In genomic region chr3:36945326-36945980, GRCh38 we compare ENCODE assay signal across 9 cellular contexts. TPM values are rescaled to one million over a fixed set of nuclear protein-coding genes. Genes with fewer than 3 reads are reported as not detected.
A peak's percentile ranks its signal among the peaks of the same experiment; 100 is the strongest.
DNase-seq lines count a peak whose midpoint lies in the region; ATAC-seq and TF ChIP-seq lines count a peak whose summit lies in the region.
"Had no signal": no experiment of that assay in that cellular context is flagged by ENCODE, and none has a peak within 500 bp of the region (broad histone marks: within the 10 kb centered on the region; RNA-seq: fewer than 3 reads in every experiment).

No MANE protein-coding gene starts in this region.

- H3K36me3 Mint-ChIP-seq in MCF 10A (ENCODE audit: insufficient read depth, unreplicated experiment): no peaks in the 10 kb centered on the region

- intact Hi-C loops in breast epithelium (cut with DNase I; ENCODE audit: low total_unique reads): no loop called here
- intact Hi-C loops in MCF 10A (cut with micrococcal nuclease): no loop called here
- intact Hi-C loops in upper lobe of right lung (cut with DNase I): no loop called here
- intact Hi-C loops in posterior vena cava (cut with DNase I): no loop called here

- peak overlapping the region; percentile 50 to 82 for H3K27ac ChIP-seq in breast epithelium
- H3K27ac ChIP-seq in coronary artery: peak overlapping the region in 1 of 2 donors; percentile 82
- no peak overlapping the region for H3K27ac ChIP-seq in upper lobe of right lung

- POLR2A ChIA-PET in MCF 10A (lab: Yijun Ruan, JAX): no interaction called here

- H3K4me3 ChIP-seq in breast epithelium: peak overlapping the region; percentile 73 to 91 (median 85)
- H3K4me3 ChIP-seq in coronary artery: peak overlapping the region; percentile 89
- H3K4me3 ChIP-seq in mucosa of stomach (ENCODE audit: low read length): peak overlapping the region; percentile 80
- peak overlapping the region; percentile 93 for H3K4me3 ChIP-seq in upper lobe of right lung

- H3K4me1 Mint-ChIP-seq in MCF 10A (ENCODE audit: insufficient read depth, unreplicated experiment): no peaks in the 10 kb centered on the region

- peaks cover 17% of the 10 kb centered on the region for H3K9me3 Mint-ChIP-seq in MCF 10A (ENCODE audit: unreplicated experiment)

- ATAC-seq in upper lobe of right lung (no peak), HG03196 (IDR thresholded peaks at IDR 0.05; ENCODE audit: unreplicated experiment) (no peak)

- H3K4me3 Mint-ChIP-seq in MCF 10A (ENCODE audit: unreplicated experiment): no peak overlapping the region

- H3K27me3 ChIP-seq in breast epithelium (no peaks in the 10 kb centered on the region), mucosa of stomach (ENCODE audit: control insufficient read depth, insufficient read depth, low read length) (no peaks in the 10 kb centered on the region), upper lobe of right lung (no peaks in the 10 kb centered on the region)

- H3K27me3 Mint-ChIP-seq in MCF 10A (ENCODE audit: insufficient read depth, unreplicated experiment): no peaks in the 10 kb centered on the region

- DNase-seq in breast epithelium (ENCODE audit: low spot score in 2 of 2) (no peak), MCF 10A (ENCODE audit: unreplicated experiment) (no peak), coronary artery (ENCODE audit: low spot score) (no peak), upper lobe of right lung (no peak), posterior vena cava (ENCODE audit: low spot score) (no peak), DMS 273 treated with DMSO at 0.1 percent for 48 hours (lab: John Stamatoyannopoulos, UW) (no peak)
- DNase-seq: foreskin melanocyte had no signal

- no peak for TF ChIP-seq POLR2A in breast epithelium (IDR thresholded peaks at IDR 0.05)

- TF ChIP-seq CTCF in breast epithelium (IDR thresholded peaks at IDR 0.05) (no peak), MCF 10A (IDR thresholded peaks at IDR 0.05; ENCODE audit: unreplicated experiment) (no peak), coronary artery (IDR thresholded peaks at IDR 0.05) (no peak), upper lobe of right lung (IDR thresholded peaks at IDR 0.05) (no peak)

- CTCF ChIA-PET in MCF 10A (lab: Yijun Ruan, JAX): interaction anchor here (0.6 to 0.8 kb wide), 4 partner anchors 12 to 981 kb away, joined by 3 to 7 read pairs (median 4); no protein-coding TSS in a partner anchor

- H3K9ac ChIP-seq in mucosa of stomach (ENCODE audit: low read length): no peak overlapping the region

- no peaks in the 10 kb centered on the region for H3K36me3 ChIP-seq in breast epithelium
- H3K36me3 ChIP-seq in mucosa of stomach (ENCODE audit: control insufficient read depth, insufficient read depth, low read length): no peaks in the 10 kb centered on the region
- no peaks in the 10 kb centered on the region for H3K36me3 ChIP-seq in upper lobe of right lung

- H3K4me1 ChIP-seq in breast epithelium (no peaks in the 10 kb centered on the region), mucosa of stomach (ENCODE audit: control insufficient read depth, insufficient read depth, low read length) (no peaks in the 10 kb centered on the region), upper lobe of right lung (peaks cover 16% of the 10 kb centered on the region)

- no TSS peak for BruUV-seq in MCF 10A (replicated peaks; lab: Mats Ljungman, UMichigan)

- no peak overlapping the region for H3K27ac Mint-ChIP-seq in MCF 10A (ENCODE audit: low read depth, unreplicated experiment)

- H3K9me3 ChIP-seq in breast epithelium (peaks cover 7 to 13% of the 10 kb centered on the region in 2 donors), mucosa of stomach (ENCODE audit: control insufficient read depth, low read length) (no peaks in the 10 kb centered on the region), upper lobe of right lung (peaks cover 10% of the 10 kb centered on the region)

RNA-seq across cellular contexts. Expression of gene TRANK1, which starts 0.6 kb away (rescaled TPM):
- total RNA-seq in breast epithelium (10 to 100 TPM; 13.6 to 16.6 (median 13.8) TPM), MCF 10A (2022) (4.7 and 4.9 TPM in 2 replicates), upper lobe of right lung (38.5 TPM), posterior vena cava (10 to 100 TPM; 13.9 to 23.5 TPM)

RNA-seq across cellular contexts. Expression of gene EPM2AIP1, which starts 47.5 kb away (rescaled TPM):
- total RNA-seq in breast epithelium: 10 to 100 TPM; 13.8 to 25.5 (median 14.1) TPM
- total RNA-seq in MCF 10A (2022): 12.0 and 12.9 TPM in 2 replicates
- 20.1 TPM for total RNA-seq in upper lobe of right lung
- 10 to 100 TPM; 15.3 to 19.9 TPM for total RNA-seq in posterior vena cava

RNA-seq across cellular contexts. Expression of gene MLH1, which starts 47.9 kb away (rescaled TPM):
- total RNA-seq in breast epithelium: 10 to 100 TPM; 31.2 to 54.4 (median 48.4) TPM
- total RNA-seq in MCF 10A (2022): 57.0 and 65.0 TPM in 2 replicates
- total RNA-seq in upper lobe of right lung: 31.3 TPM
- 10 to 100 TPM; 24.2 to 26.9 TPM for total RNA-seq in posterior vena cava
